Comparison of ENCODE assay signal across 25 cellular contexts in genomic region chr1:147050654-147051053, GRCh38.
"Had no signal": no experiment of that assay in that cellular context is flagged by ENCODE, and none has a peak within 500 bp of the region (broad histone marks: within the 10 kb centered on the region; RNA-seq: fewer than 3 reads in every experiment).

No MANE protein-coding gene starts in this region.

- H3K27ac Mint-ChIP-seq: naive thymus-derived CD4-positive, alpha-beta T cell; natural killer cell; nephron; neural progenitor cell; stimulated activated effector memory CD8-positive, alpha-beta T cell treated with anti-CD3 and anti-CD28 coated beads, Interleukin-12 subunit alpha, Interleukin-12 subunit beta, amount 100 ng/mL, for 72 hours; stimulated activated naive CD8-positive, alpha-beta T cell treated with anti-CD3 and anti-CD28 coated beads, Interleukin-15, Interleukin-2, amounts not matched to agents 100 ng/mL and 50 ng/mL, for 24 hours; type B pancreatic cell had no signal

- DNase-seq: naive thymus-derived CD4-positive, alpha-beta T cell; natural killer cell; occipital lobe; ovary; psoas muscle; right lobe of liver; sigmoid colon; small intestine; stimulated activated CD4-positive, alpha-beta T cell treated with anti-CD3 and anti-CD28 coated beads, Interleukin-15, amount 100 ng/mL, for 24 hours; stimulated activated CD4-positive, alpha-beta T cell treated with anti-CD3 and anti-CD28 coated beads, Interleukin-2, amount 100 ng/mL, for 24 hours; stimulated activated CD4-positive, alpha-beta T cell treated with anti-CD3 and anti-CD28 coated beads, Interleukin-2, amount 100 ng/mL, for 48 hours; stimulated activated CD4-positive, alpha-beta T cell treated with anti-CD3 and anti-CD28 coated beads, Interleukin-4, amount 100 ng/mL, for 24 hours; stimulated activated naive CD4-positive, alpha-beta T cell; substantia nigra; testis; tibial artery; transverse colon; upper lobe of right lung; uterus had no signal

- H3K4me3 Mint-ChIP-seq: naive thymus-derived CD4-positive, alpha-beta T cell; natural killer cell; nephron; neural progenitor cell; stimulated activated effector memory CD8-positive, alpha-beta T cell treated with anti-CD3 and anti-CD28 coated beads, Interleukin-12 subunit alpha, Interleukin-12 subunit beta, amount 100 ng/mL, for 72 hours; stimulated activated naive CD8-positive, alpha-beta T cell treated with anti-CD3 and anti-CD28 coated beads, Interleukin-15, Interleukin-2, amounts not matched to agents 100 ng/mL and 50 ng/mL, for 24 hours; type B pancreatic cell had no signal

- H3K9me3 Mint-ChIP-seq: natural killer cell; nephron; neural progenitor cell; stimulated activated effector memory CD8-positive, alpha-beta T cell treated with anti-CD3 and anti-CD28 coated beads, Interleukin-12 subunit alpha, Interleukin-12 subunit beta, amount 100 ng/mL, for 72 hours; stimulated activated naive CD8-positive, alpha-beta T cell treated with anti-CD3 and anti-CD28 coated beads, Interleukin-15, Interleukin-2, amounts not matched to agents 100 ng/mL and 50 ng/mL, for 24 hours; type B pancreatic cell had no signal

- H3K4me1 Mint-ChIP-seq: natural killer cell, nephron, neural progenitor cell had no signal

- ATAC-seq: naive thymus-derived CD4-positive, alpha-beta T cell; natural killer cell; psoas muscle; right cardiac atrium; right lobe of liver; stimulated activated effector memory CD8-positive, alpha-beta T cell treated with anti-CD3 and anti-CD28 coated beads, Interleukin-12 subunit alpha, Interleukin-12 subunit beta, amount 100 ng/mL, for 72 hours; upper lobe of right lung had no signal

- H3K36me3 Mint-ChIP-seq: natural killer cell; neural progenitor cell; stimulated activated effector memory CD8-positive, alpha-beta T cell treated with anti-CD3 and anti-CD28 coated beads, Interleukin-12 subunit alpha, Interleukin-12 subunit beta, amount 100 ng/mL, for 72 hours; type B pancreatic cell had no signal
